Comparison of ENCODE assay signal across 12 cellular contexts in genomic region chr13:45297456-45298205, GRCh38. TPM values are rescaled to one million over a fixed set of nuclear protein-coding genes. Genes with fewer than 3 reads are reported as not detected.
DNase-seq lines count a peak whose midpoint lies in the region; ATAC-seq and TF ChIP-seq lines count a peak whose summit lies in the region.
"Had no signal": no experiment of that assay in that cellular context is flagged by ENCODE, and none has a peak within 500 bp of the region (broad histone marks: within the 10 kb centered on the region; RNA-seq: fewer than 3 reads in every experiment).

No MANE protein-coding gene starts in this region.

- no peak overlapping the region for H3K4me2 ChIP-seq in mammary epithelial cell (ENCODE audit: insufficient read depth, low read depth, low read length)

- WGBS in mammary epithelial cell (ENCODE audit: low coverage, missing lambda C conversion rate): 84% methylated on average over 7 of the region's 7 CpGs

- peak; percentile 79 for ATAC-seq in activated CD8-positive, alpha-beta T cell treated with anti-CD3 and anti-CD28 coated beads for 36 hours
- no peak for ATAC-seq in HG03280 (IDR thresholded peaks at IDR 0.05; ENCODE audit: unreplicated experiment)

- H4K20me1 ChIP-seq in mammary epithelial cell (ENCODE audit: insufficient read depth, low read length): no peaks in the 10 kb centered on the region

- no peak overlapping the region for H2AFZ ChIP-seq in mammary epithelial cell (ENCODE audit: low read depth, low read length)

- no peak overlapping the region for H3K4me3 Mint-ChIP-seq in activated CD8-positive, alpha-beta T cell treated with anti-CD3 and anti-CD28 coated beads for 36 hours

- H3K79me2 ChIP-seq in mammary epithelial cell (ENCODE audit: insufficient read depth, low read length): no peaks in the 10 kb centered on the region

- H3K9ac ChIP-seq in mammary epithelial cell (ENCODE audit: insufficient read depth, low read length): no peak overlapping the region

- H3K27ac Mint-ChIP-seq in activated CD8-positive, alpha-beta T cell treated with anti-CD3 and anti-CD28 coated beads for 36 hours: peak overlapping the region; percentile 53

- H3K27me3 ChIP-seq in mammary epithelial cell (ENCODE audit: insufficient read depth, low read length): no peaks in the 10 kb centered on the region

- H3K9me3 ChIP-seq in mammary epithelial cell (replicated peaks; ENCODE audit: insufficient read depth, low read length): no peaks in the 10 kb centered on the region
- H3K9me3 ChIP-seq: stomach had no signal

- no TSS peak for BruUV-seq in mammary epithelial cell (replicated peaks; lab: Mats Ljungman, UMichigan)

- no peak for TF ChIP-seq CTCF in activated CD8-positive, alpha-beta T cell treated with anti-CD3 and anti-CD28 coated beads for 36 hours (IDR thresholded peaks at IDR 0.05)
- TF ChIP-seq CTCF in GM20000 (IDR thresholded peaks at IDR 0.05; ENCODE audit: extremely low read depth, missing control alignments) (no peak), mammary epithelial cell (conservative IDR thresholded peaks at IDR 0.05 in 1 of 2, IDR thresholded peaks at IDR 0.05 in 1 of 2; ENCODE audit: extremely low read depth in 1 of 2, insufficient read depth in 1 of 2, low read depth in 1 of 2, low read length in 2 of 2) (no peak)

- no peak overlapping the region for H3K4me3 ChIP-seq in mammary epithelial cell (replicated peaks in 1 of 3; ENCODE audit: insufficient read depth in 1 of 3, low read depth in 2 of 3, low read length in 3 of 3)
- H3K4me3 ChIP-seq: stomach had no signal

- dilution Hi-C loops in mammary epithelial cell (cut with HindIII; ENCODE audit: low sequenced_read_pairs): no loop called here

- in situ Hi-C loops in mammary epithelial cell (cut with MboI; ENCODE audit: low sequenced_read_pairs in 2 of 2): no loop called here

- H3K36me3 ChIP-seq in mammary epithelial cell (ENCODE audit: insufficient read depth, low read length): no peaks in the 10 kb centered on the region
- H3K36me3 ChIP-seq: stomach had no signal

- POLR2A ChIA-PET in activated CD8-positive, alpha-beta T cell treated with anti-CD3 and anti-CD28 coated beads for 36 hours (lab: Charles Lee): interaction anchor here (0.7 to 1.1 kb wide), 4 partner anchors 9 to 248 kb away, joined by 3 to 4 read pairs (median 3); no protein-coding TSS in a partner anchor

- H3K36me3 Mint-ChIP-seq in activated CD8-positive, alpha-beta T cell treated with anti-CD3 and anti-CD28 coated beads for 36 hours (ENCODE audit: low read depth): peaks cover 5% of the 10 kb centered on the region

- CTCF ChIA-PET in activated CD8-positive, alpha-beta T cell treated with anti-CD3 and anti-CD28 coated beads for 36 hours (lab: Charles Lee): interaction anchor here (1.1 to 5.3 kb wide), 8 partner anchors 11 to 250 kb away, joined by 3 to 32 read pairs (median 4); no protein-coding TSS in a partner anchor
- CTCF ChIA-PET in mammary epithelial cell (lab: Charles Lee; ENCODE audit: low non-redundant PET): no interaction called here

- intact Hi-C loops in activated CD8-positive, alpha-beta T cell treated with anti-CD3 and anti-CD28 coated beads for 36 hours (cut with micrococcal nuclease): no loop called here
- intact Hi-C loops in mammary epithelial cell (cut with micrococcal nuclease): no loop called here

- H3K4me1 Mint-ChIP-seq in activated CD8-positive, alpha-beta T cell treated with anti-CD3 and anti-CD28 coated beads for 36 hours (ENCODE audit: low read depth): peaks cover 34% of the 10 kb centered on the region

- peaks cover 3% of the 10 kb centered on the region for H3K4me1 ChIP-seq in mammary epithelial cell (ENCODE audit: insufficient read depth, low read length)

- no peaks in the 10 kb centered on the region for H3K9me3 Mint-ChIP-seq in activated CD8-positive, alpha-beta T cell treated with anti-CD3 and anti-CD28 coated beads for 36 hours

- peaks cover 2% of the 10 kb centered on the region for H3K27me3 Mint-ChIP-seq in activated CD8-positive, alpha-beta T cell treated with anti-CD3 and anti-CD28 coated beads for 36 hours

- no peak overlapping the region for H3K27ac ChIP-seq in mammary epithelial cell (ENCODE audit: insufficient read depth, low read depth, low read length)
- H3K27ac ChIP-seq: HL-60, stomach had no signal

- peak; percentile 12 for DNase-seq in stimulated activated CD4-positive, alpha-beta T cell treated with anti-CD3 and anti-CD28 coated beads, Interleukin-12 subunit alpha, Interleukin-12 subunit beta, amount 100 ng/mL, for 4 hours
- DNase-seq in stimulated activated CD4-positive, alpha-beta T cell treated with anti-CD3 and anti-CD28 coated beads, Interleukin-2, amount 100 ng/mL, for 48 hours: no peak
- peak; percentile 16 for DNase-seq in activated CD8-positive, alpha-beta T cell treated with anti-CD3 and anti-CD28 coated beads for 36 hours
- DNase-seq in medulla oblongata (ENCODE audit: extremely low spot score): peak; percentile 24
- DNase-seq in GM20000 (ENCODE audit: low spot score): no peak
- no peak for DNase-seq in mammary epithelial cell
- DNase-seq in HUDEP-2 (lab: John Stamatoyannopoulos, UW; ENCODE audit: unreplicated experiment in 76 of 76): no peak
- DNase-seq: NK-92 treated with Interleukin-12 subunit alpha and Interleukin-12 subunit beta, amount 100 ng/mL, for 24 hours; stomach; SW 1271 had no signal

RNA-seq across cellular contexts. Expression of gene TPT1, which starts 43.4 kb away (rescaled TPM):
- total RNA-seq in activated CD8-positive, alpha-beta T cell treated with anti-CD3 and anti-CD28 coated beads for 36 hours: 1,000 to 10,000 TPM; 3,533 to 3,563 TPM
- 1,000 to 10,000 TPM; 1,890 to 3,324 TPM for total RNA-seq in mammary epithelial cell
- polyA plus RNA-seq in mammary epithelial cell: 4,455 TPM
- 1,866 TPM for polyA minus RNA-seq in mammary epithelial cell

Comparison
In these comparisons a context has a peak if more than half of its experiments do, and no peak if none do; other contexts are left out.
1. DNase-seq: peak in stimulated activated CD4-positive, alpha-beta T cell treated with anti-CD3 and anti-CD28 coated beads, Interleukin-12 subunit alpha, Interleukin-12 subunit beta, amount 100 ng/mL, for 4 hours (single experiment), activated CD8-positive, alpha-beta T cell treated with anti-CD3 and anti-CD28 coated beads for 36 hours (single experiment) and medulla oblongata (single experiment); none in stimulated activated CD4-positive, alpha-beta T cell treated with anti-CD3 and anti-CD28 coated beads, Interleukin-2, amount 100 ng/mL, for 48 hours (0 of 2), GM20000 (single experiment), mammary epithelial cell (single experiment) and HUDEP-2 (0 of 76).